15 cellular contexts compared by ENCODE assay signal in genomic region chr22:26542831-26543230, GRCh38. TPM values are rescaled to one million over a fixed set of nuclear protein-coding genes. Genes with fewer than 3 reads are reported as not detected.
DNase-seq lines count a peak whose midpoint lies in the region; ATAC-seq and TF ChIP-seq lines count a peak whose summit lies in the region.
"Had no signal": no experiment of that assay in that cellular context is flagged by ENCODE, and none has a peak within 500 bp of the region (broad histone marks: within the 10 kb centered on the region; RNA-seq: fewer than 3 reads in every experiment).

No MANE protein-coding gene starts in this region.

- no peaks in the 10 kb centered on the region for H3K36me3 ChIP-seq in OCI-LY7 (ENCODE audit: insufficient read depth, low read length)
- H3K36me3 ChIP-seq in endodermal cell (ENCODE audit: control insufficient read depth, insufficient read depth, low read length): peaks cover 21% of the 10 kb centered on the region

- H3K36me3 Mint-ChIP-seq in activated naive CD4-positive, alpha-beta T cell treated with anti-CD3 and anti-CD28 coated beads, Interleukin-2, amount 10 ng/mL, durations not matched to agents 7 days and 5 days: peaks cover 36% of the 10 kb centered on the region
- H3K36me3 Mint-ChIP-seq in stimulated activated memory B cell treated with anti-CD40 and anti-IgM and Interleukin-4, amounts not matched to agents 10 μg/mL and 1 μg/mL and 100 μg/mL, for 72 hours: peaks cover 29% of the 10 kb centered on the region
- peaks cover 40% of the 10 kb centered on the region for H3K36me3 Mint-ChIP-seq in endodermal cell (ENCODE audit: low read depth)
- H3K36me3 Mint-ChIP-seq in chondrocyte (ENCODE audit: low read depth): peaks cover 20% of the 10 kb centered on the region

- CTCF ChIA-PET in activated naive CD4-positive, alpha-beta T cell treated with anti-CD3 and anti-CD28 coated beads, Interleukin-2, amount 10 ng/mL, durations not matched to agents 7 days and 5 days (lab: Charles Lee): interaction anchor here (1.3 kb wide), 1 partner anchor 40 kb away, joined by 6 read pairs; no protein-coding TSS in a partner anchor
- CTCF ChIA-PET in OCI-LY7 (lab: Charles Lee; ENCODE audit: unreplicated experiment): no interaction called here

- WGBS in endodermal cell (ENCODE audit: insufficient coverage in 1 of 2, insufficient read length in 1 of 2), 2 experiments: 94 to 100% methylated on average over 2 to 3 of the region's 3 CpGs

- peak overlapping the region; percentile 88 for H3K27ac Mint-ChIP-seq in activated naive CD4-positive, alpha-beta T cell treated with anti-CD3 and anti-CD28 coated beads, Interleukin-2, amount 10 ng/mL, durations not matched to agents 7 days and 5 days
- H3K27ac Mint-ChIP-seq in stimulated activated memory B cell treated with anti-CD40 and anti-IgM and Interleukin-4, amounts not matched to agents 10 μg/mL and 1 μg/mL and 100 μg/mL, for 72 hours: peak overlapping the region; percentile 58
- H3K27ac Mint-ChIP-seq in endodermal cell: no peak overlapping the region
- no peak overlapping the region for H3K27ac Mint-ChIP-seq in chondrocyte (ENCODE audit: unreplicated experiment)
- H3K27ac Mint-ChIP-seq: nephron had no signal

- H4K20me1 ChIP-seq in OCI-LY7 (ENCODE audit: insufficient read depth, low read length): no peaks in the 10 kb centered on the region

- no peak for TF ChIP-seq CTCF in OCI-LY7 (conservative IDR thresholded peaks at IDR 0.05; ENCODE audit: low read length)
- no peak for TF ChIP-seq CTCF in endodermal cell (conservative IDR thresholded peaks at IDR 0.05)
- TF ChIP-seq CTCF in chondrocyte (IDR thresholded peaks at IDR 0.05): no peak

- DNase-seq in activated naive CD4-positive, alpha-beta T cell treated with anti-CD3 and anti-CD28 coated beads, Interleukin-2, amount 10 ng/mL, durations not matched to agents 7 days and 5 days: peak; percentile 48
- DNase-seq in activated naive CD4-positive, alpha-beta T cell treated with anti-CD3 and anti-CD28 coated beads, Interleukin-2, amount 50 U/mL, for 16 hours: no peak
- DNase-seq in OCI-LY7 (ENCODE audit: low spot score): peak; percentile 69
- peak; percentile 30 for DNase-seq in dermis blood vessel endothelial cell
- DNase-seq in endodermal cell: no peak
- DNase-seq in KG1 (lab: John Stamatoyannopoulos, UW): no peak
- no peak for DNase-seq in chondrocyte (ENCODE audit: low spot score)
- DNase-seq: ACHN; activated CD4-positive, alpha-beta T cell treated with anti-CD3 and anti-CD28 coated beads, Interleukin-2, amount 50 U/mL, for 1 hour; DMS79; NCI-H510A; SHP77 treated with DMSO at 0.1 percent for 48 hours had no signal

- H2AFZ ChIP-seq in OCI-LY7 (ENCODE audit: low read length): no peak overlapping the region

- H3K9me2 ChIP-seq in OCI-LY7 (ENCODE audit: insufficient read depth, low read length): no peaks in the 10 kb centered on the region

- H3K27me3 ChIP-seq in endodermal cell (ENCODE audit: control insufficient read depth, insufficient read depth, low read length, poor library complexity, severe bottlenecking): no peaks in the 10 kb centered on the region

- H3K4me1 ChIP-seq in OCI-LY7 (ENCODE audit: insufficient read depth, low read length, poor library complexity, severe bottlenecking): peaks cover 25% of the 10 kb centered on the region
- H3K4me1 ChIP-seq in endodermal cell (ENCODE audit: control insufficient read depth, insufficient read depth, low read length): no peaks in the 10 kb centered on the region

- H3K9me3 Mint-ChIP-seq in activated naive CD4-positive, alpha-beta T cell treated with anti-CD3 and anti-CD28 coated beads, Interleukin-2, amount 10 ng/mL, durations not matched to agents 7 days and 5 days: peaks cover 3% of the 10 kb centered on the region
- no peaks in the 10 kb centered on the region for H3K9me3 Mint-ChIP-seq in stimulated activated memory B cell treated with anti-CD40 and anti-IgM and Interleukin-4, amounts not matched to agents 10 μg/mL and 1 μg/mL and 100 μg/mL, for 72 hours
- H3K9me3 Mint-ChIP-seq in endodermal cell (no peaks in the 10 kb centered on the region), chondrocyte (ENCODE audit: low read depth) (no peaks in the 10 kb centered on the region)
- H3K9me3 Mint-ChIP-seq: nephron had no signal

- H3K4me3 Mint-ChIP-seq in activated naive CD4-positive, alpha-beta T cell treated with anti-CD3 and anti-CD28 coated beads, Interleukin-2, amount 10 ng/mL, durations not matched to agents 7 days and 5 days: no peak overlapping the region
- H3K4me3 Mint-ChIP-seq in stimulated activated memory B cell treated with anti-CD40 and anti-IgM and Interleukin-4, amounts not matched to agents 10 μg/mL and 1 μg/mL and 100 μg/mL, for 72 hours: no peak overlapping the region
- H3K4me3 Mint-ChIP-seq in endodermal cell: no peak overlapping the region
- no peak overlapping the region for H3K4me3 Mint-ChIP-seq in chondrocyte (ENCODE audit: unreplicated experiment)
- H3K4me3 Mint-ChIP-seq: nephron had no signal

- no peak overlapping the region for H3K4me3 ChIP-seq in OCI-LY7 (ENCODE audit: low read depth, low read length, poor library complexity, severe bottlenecking)
- no peak overlapping the region for H3K4me3 ChIP-seq in endodermal cell (ENCODE audit: low read length)
- H3K4me3 ChIP-seq: coronary artery had no signal

- peak overlapping the region; percentile 35; the same call in 1 of the 2 replicates for H3K4me2 ChIP-seq in OCI-LY7 (ENCODE audit: low read length)

- no peaks in the 10 kb centered on the region for H3K79me2 ChIP-seq in OCI-LY7 (ENCODE audit: insufficient read depth, low read depth, low read length)

- no peak for ATAC-seq in stimulated activated memory B cell treated with anti-CD40 and anti-IgM and Interleukin-4, amounts not matched to agents 10 μg/mL and 1 μg/mL and 100 μg/mL, for 72 hours

- intact Hi-C loops in OCI-LY7 (cut with micrococcal nuclease; ENCODE audit: unreplicated experiment): no loop called here

- H3K9ac ChIP-seq in endodermal cell (ENCODE audit: extremely low read depth, low read length, poor library complexity, severe bottlenecking): no peak overlapping the region

- H3K9me3 ChIP-seq in OCI-LY7 (ENCODE audit: low read length): no peaks in the 10 kb centered on the region
- H3K9me3 ChIP-seq in endodermal cell (ENCODE audit: control insufficient read depth, low read length): no peaks in the 10 kb centered on the region

- H3K4me1 Mint-ChIP-seq in activated naive CD4-positive, alpha-beta T cell treated with anti-CD3 and anti-CD28 coated beads, Interleukin-2, amount 10 ng/mL, durations not matched to agents 7 days and 5 days: peaks cover 38% of the 10 kb centered on the region
- H3K4me1 Mint-ChIP-seq in stimulated activated memory B cell treated with anti-CD40 and anti-IgM and Interleukin-4, amounts not matched to agents 10 μg/mL and 1 μg/mL and 100 μg/mL, for 72 hours: peaks cover 30% of the 10 kb centered on the region
- no peaks in the 10 kb centered on the region for H3K4me1 Mint-ChIP-seq in endodermal cell
- H3K4me1 Mint-ChIP-seq in chondrocyte (ENCODE audit: low read depth): peaks cover 5% of the 10 kb centered on the region
- H3K4me1 Mint-ChIP-seq: nephron had no signal

- POLR2A ChIA-PET in OCI-LY7 (lab: Charles Lee): no interaction called here

- no TSS peak for BruUV-seq in OCI-LY7 (replicated peaks; lab: Mats Ljungman, UMichigan)

- peak overlapping the region; percentile 38 for H3K27ac ChIP-seq in OCI-LY7 (ENCODE audit: low read depth, low read length, poor library complexity, severe bottlenecking)
- no peak overlapping the region for H3K27ac ChIP-seq in endodermal cell (ENCODE audit: low read depth, low read length)

- no peaks in the 10 kb centered on the region for H3K27me3 Mint-ChIP-seq in activated naive CD4-positive, alpha-beta T cell treated with anti-CD3 and anti-CD28 coated beads, Interleukin-2, amount 10 ng/mL, durations not matched to agents 7 days and 5 days
- no peaks in the 10 kb centered on the region for H3K27me3 Mint-ChIP-seq in stimulated activated memory B cell treated with anti-CD40 and anti-IgM and Interleukin-4, amounts not matched to agents 10 μg/mL and 1 μg/mL and 100 μg/mL, for 72 hours
- no peaks in the 10 kb centered on the region for H3K27me3 Mint-ChIP-seq in endodermal cell (ENCODE audit: insufficient read depth)
- H3K27me3 Mint-ChIP-seq in chondrocyte (ENCODE audit: low read depth): no peaks in the 10 kb centered on the region

RNA-seq across cellular contexts. Expression of gene TFIP11, which starts 30.6 kb away (rescaled TPM):
- 39.6 and 45.2 TPM in 2 replicates for total RNA-seq in OCI-LY7 (2014; rRNA removed; shearing (Covaris generic))
- total RNA-seq in OCI-LY7 (2022) (52.3 and 54.5 TPM in 2 replicates), dermis blood vessel endothelial cell (44.6 and 54.1 TPM in 2 replicates), endodermal cell (10 to 100 TPM; 28.4 to 28.9 TPM), chondrocyte (30.6 to 34.7 TPM (median 33.3 TPM) in 3 replicates)
- polyA plus RNA-seq in endodermal cell (2013, experiment 1 of 2): 21.4 TPM
- 23.5 TPM for polyA plus RNA-seq in endodermal cell (2013, experiment 2 of 2)

RNA-seq across cellular contexts. Expression of gene TPST2, which starts 47.1 kb away (rescaled TPM):
- 19.1 and 19.9 TPM in 2 replicates for total RNA-seq in OCI-LY7 (2014; rRNA removed; shearing (Covaris generic))
- total RNA-seq in OCI-LY7 (2022) (12.5 and 14.4 TPM in 2 replicates), dermis blood vessel endothelial cell (131 and 208 TPM in 2 replicates), endodermal cell (10 to 100 TPM; 38.9 to 53.2 TPM), chondrocyte (75.8 to 80.3 TPM (median 77.1 TPM) in 3 replicates)
- 22.0 TPM for polyA plus RNA-seq in endodermal cell (2013, experiment 1 of 2)
- 19.7 TPM for polyA plus RNA-seq in endodermal cell (2013, experiment 2 of 2)

RNA-seq across cellular contexts. Expression of gene SRRD, which starts 59.2 kb away (rescaled TPM):
- 20.7 and 23.1 TPM in 2 replicates for total RNA-seq in OCI-LY7 (2014; rRNA removed; shearing (Covaris generic))
- 33.0 and 36.6 TPM in 2 replicates for total RNA-seq in OCI-LY7 (2022)
- 21.1 and 27.7 TPM in 2 replicates for total RNA-seq in dermis blood vessel endothelial cell
- 10 to 100 TPM; 27.4 to 30.0 TPM for total RNA-seq in endodermal cell
- 26.7 TPM for polyA plus RNA-seq in endodermal cell (2013, experiment 1 of 2)
- 25.2 TPM for polyA plus RNA-seq in endodermal cell (2013, experiment 2 of 2)
- total RNA-seq in chondrocyte: 21.4 to 27.5 TPM (median 23.2 TPM) in 3 replicates

RNA-seq across cellular contexts. Expression of gene HPS4, which starts 59.2 kb away (rescaled TPM):
- 64.8 and 77.4 TPM in 2 replicates for total RNA-seq in OCI-LY7 (2014; rRNA removed; shearing (Covaris generic))
- total RNA-seq in OCI-LY7 (2022): 89.6 and 107 TPM in 2 replicates
- total RNA-seq in dermis blood vessel endothelial cell: 20.0 and 26.5 TPM in 2 replicates
- total RNA-seq in endodermal cell: 10 to 100 TPM; 41.7 to 57.6 TPM
- 45.7 TPM for polyA plus RNA-seq in endodermal cell (2013, experiment 1 of 2)
- polyA plus RNA-seq in endodermal cell (2013, experiment 2 of 2): 41.7 TPM
- 26.9 to 29.7 TPM (median 28.2 TPM) in 3 replicates for total RNA-seq in chondrocyte

Comparison
In these comparisons a context has a peak if more than half of its experiments do, and no peak if none do; other contexts are left out.
1. DNase-seq: peak in activated naive CD4-positive, alpha-beta T cell treated with anti-CD3 and anti-CD28 coated beads, Interleukin-2, amount 10 ng/mL, durations not matched to agents 7 days and 5 days (single experiment), OCI-LY7 (single experiment) and dermis blood vessel endothelial cell (single experiment); none in activated naive CD4-positive, alpha-beta T cell treated with anti-CD3 and anti-CD28 coated beads, Interleukin-2, amount 50 U/mL, for 16 hours (single experiment), endodermal cell (single experiment), KG1 (single experiment) and chondrocyte (single experiment).
2. H3K27ac Mint-ChIP-seq: peak in activated naive CD4-positive, alpha-beta T cell treated with anti-CD3 and anti-CD28 coated beads, Interleukin-2, amount 10 ng/mL, durations not matched to agents 7 days and 5 days (single experiment) and stimulated activated memory B cell treated with anti-CD40 and anti-IgM and Interleukin-4, amounts not matched to agents 10 μg/mL and 1 μg/mL and 100 μg/mL, for 72 hours (single experiment); none in endodermal cell (single experiment) and chondrocyte (single experiment).